8 cellular contexts compared by ENCODE assay signal in genomic region chr12:108729612-108730336, GRCh38. TPM values are rescaled to one million over a fixed set of nuclear protein-coding genes. Genes with fewer than 3 reads are reported as not detected.
DNase-seq lines count a peak whose midpoint lies in the region; ATAC-seq and TF ChIP-seq lines count a peak whose summit lies in the region.

No MANE protein-coding gene starts in this region.

- WGBS in lung, 2 donors = 10 to 14% methylated on average over 14 of the region's 14 CpGs

- POLR2A ChIA-PET in MCF 10A (lab: Yijun Ruan, JAX) = interaction anchor here (0.6 to 6.3 kb wide), 12 partner anchors 9 to 166 kb away, joined by 3 to 179 read pairs (median 6); no protein-coding TSS in a partner anchor

- H3K27me3 Mint-ChIP-seq in MCF 10A (ENCODE audit: insufficient read depth, unreplicated experiment) = no peaks in the 10 kb centered on the region

- H3K27me3 ChIP-seq in lung (ENCODE audit: control insufficient read depth, insufficient read depth) (no peaks in the 10 kb centered on the region), upper lobe of right lung (no peaks in the 10 kb centered on the region)

- peak overlapping the region; percentile 84 for H3K4me3 ChIP-seq in lung
- peak overlapping the region; percentile 83 for H3K4me3 ChIP-seq in upper lobe of right lung

- peak overlapping the region; percentile 98 to 99 for H3K27ac ChIP-seq in lung (ENCODE audit: low read depth in 1 of 2, low read length in 1 of 2)
- H3K27ac ChIP-seq in upper lobe of right lung = peak overlapping the region; percentile 91

- ATAC-seq in lung (ENCODE audit: insufficient read depth, low FRiP score) (no peak), upper lobe of right lung (no peak), GM19328 (IDR thresholded peaks at IDR 0.05; ENCODE audit: unreplicated experiment) (no peak)

- TF ChIP-seq CTCF in MCF 10A (IDR thresholded peaks at IDR 0.05; ENCODE audit: unreplicated experiment) (no peak), lung (IDR thresholded peaks at IDR 0.05; ENCODE audit: control extremely low read depth, extremely low read depth) (no peak), upper lobe of right lung (IDR thresholded peaks at IDR 0.05) (no peak)

- H3K27ac Mint-ChIP-seq in MCF 10A (ENCODE audit: low read depth, unreplicated experiment) = peak overlapping the region; percentile 87

- H3K9me3 ChIP-seq in lung (ENCODE audit: control insufficient read depth in 2 of 2, insufficient read depth in 1 of 2, low read length in 1 of 2) (no peaks in the 10 kb centered on the region), upper lobe of right lung (no peaks in the 10 kb centered on the region)

- H3K36me3 ChIP-seq in lung (ENCODE audit: control insufficient read depth in 2 of 2, insufficient read depth in 2 of 2, low read length in 2 of 2) (no peaks in the 10 kb centered on the region), upper lobe of right lung (no peaks in the 10 kb centered on the region)

- intact Hi-C loops in MCF 10A (cut with micrococcal nuclease) (loop anchor here (1.0 to 5.0 kb wide), 5 partner anchors 33 to 167 kb away; partner anchors contain the start of genes ISCU and SART3), upper lobe of right lung (cut with DNase I) (no loop called here)

- CTCF ChIA-PET in MCF 10A (lab: Yijun Ruan, JAX) = interaction anchor here (0.9 to 1.3 kb wide), 3 partner anchors 37 to 74 kb away, joined by 3 to 11 read pairs (median 3); no protein-coding TSS in a partner anchor

- H3K36me3 Mint-ChIP-seq in MCF 10A (ENCODE audit: insufficient read depth, unreplicated experiment) = peaks cover 7% of the 10 kb centered on the region

- H3K9me3 Mint-ChIP-seq in MCF 10A (ENCODE audit: unreplicated experiment) = no peaks in the 10 kb centered on the region

- peak; percentile 42 for DNase-seq in NCI-H510A treated with DMSO at 0.1 percent for 48 hours (lab: John Stamatoyannopoulos, UW)
- no peak for DNase-seq in NCI-H510A (lab: John Stamatoyannopoulos, UW)
- DNase-seq in NCI-H345 (lab: John Stamatoyannopoulos, UW) = peak; percentile 12
- peak; percentile 49 for DNase-seq in MCF 10A (ENCODE audit: unreplicated experiment)
- no peak for DNase-seq in lung (ENCODE audit: low spot score)
- no peak for DNase-seq in upper lobe of right lung
- DNase-seq in COR-L47 (lab: John Stamatoyannopoulos, UW) = no peak

- H3K4me1 ChIP-seq in lung (ENCODE audit: control insufficient read depth in 2 of 2, insufficient read depth in 2 of 2, low read length in 2 of 2) (peaks cover 4 to 19% of the 10 kb centered on the region in 2 donors), upper lobe of right lung (peaks cover 23% of the 10 kb centered on the region)

- peaks cover 46% of the 10 kb centered on the region for H3K4me1 Mint-ChIP-seq in MCF 10A (ENCODE audit: insufficient read depth, unreplicated experiment)

- TSS peak; percentile 47 for BruUV-seq in MCF 10A (replicated peaks; lab: Mats Ljungman, UMichigan)

- peak overlapping the region; percentile 90 for H3K4me3 Mint-ChIP-seq in MCF 10A (ENCODE audit: unreplicated experiment)

RNA-seq across cellular contexts. Expression of gene CORO1C, which starts 1.5 kb away (rescaled TPM):
- total RNA-seq in MCF 10A (2022) = 130 and 141 TPM in 2 replicates
- 100 to 1,000 TPM; 117 to 227 TPM for total RNA-seq in lung
- polyA plus RNA-seq in lung = 10 to 100 TPM; 36.4 to 93.5 TPM
- total RNA-seq in upper lobe of right lung = 257 TPM

Comparison
In these comparisons a context has a peak if more than half of its experiments do, and no peak if none do; other contexts are left out.
1. DNase-seq: peak in NCI-H510A treated with DMSO at 0.1 percent for 48 hours (single experiment), NCI-H345 (single experiment) and MCF 10A (single experiment); none in NCI-H510A (single experiment), lung (single experiment), upper lobe of right lung (single experiment) and COR-L47 (single experiment).